ENCODE assay signal across 8 cellular contexts in genomic region chr22:20430101-20430640, GRCh38. TPM values are rescaled to one million over a fixed set of nuclear protein-coding genes. Genes with fewer than 3 reads are reported as not detected.
DNase-seq lines count a peak whose midpoint lies in the region; ATAC-seq and TF ChIP-seq lines count a peak whose summit lies in the region.

No MANE protein-coding gene starts in this region.

- no peak overlapping the region for H3K27ac ChIP-seq in thoracic aorta

- H3K9me3 ChIP-seq in thoracic aorta = no peaks in the 10 kb centered on the region

- no peak overlapping the region for H3K27ac Mint-ChIP-seq in activated naive CD4-positive, alpha-beta T cell treated with anti-CD3 and anti-CD28 coated beads for 36 hours
- no peak overlapping the region for H3K27ac Mint-ChIP-seq in activated CD8-positive, alpha-beta T cell treated with anti-CD3 and anti-CD28 coated beads for 36 hours
- H3K27ac Mint-ChIP-seq in immature natural killer cell = peak overlapping the region in 1 of 6 donors; percentile 57

- CTCF ChIA-PET in activated naive CD4-positive, alpha-beta T cell treated with anti-CD3 and anti-CD28 coated beads for 36 hours (lab: Charles Lee) = interaction anchor here (1.1 kb wide), 3 partner anchors 11 to 23 kb away, joined by 3 to 6 read pairs (median 3); no protein-coding TSS in a partner anchor
- CTCF ChIA-PET in activated CD8-positive, alpha-beta T cell treated with anti-CD3 and anti-CD28 coated beads for 36 hours (lab: Charles Lee) = interaction anchor here (1.0 to 3.8 kb wide), 3 partner anchors 12 to 111 kb away, joined by 4 to 25 read pairs (median 6); partner anchors contain the start of gene DGCR6L

- peaks cover 52% of the 10 kb centered on the region for H3K27me3 Mint-ChIP-seq in activated naive CD4-positive, alpha-beta T cell treated with anti-CD3 and anti-CD28 coated beads for 36 hours (ENCODE audit: low read depth)
- peaks cover 58% of the 10 kb centered on the region for H3K27me3 Mint-ChIP-seq in activated CD8-positive, alpha-beta T cell treated with anti-CD3 and anti-CD28 coated beads for 36 hours
- H3K27me3 Mint-ChIP-seq in immature natural killer cell (ENCODE audit: low read depth in 3 of 3) = peaks cover 4 to 30% (median 20%) of the 10 kb centered on the region in 3 donors

- POLR2A ChIA-PET in activated CD8-positive, alpha-beta T cell treated with anti-CD3 and anti-CD28 coated beads for 36 hours (lab: Charles Lee) = no interaction called here

- peak overlapping the region; percentile 74 for H3K4me3 Mint-ChIP-seq in activated naive CD4-positive, alpha-beta T cell treated with anti-CD3 and anti-CD28 coated beads for 36 hours
- H3K4me3 Mint-ChIP-seq in activated CD8-positive, alpha-beta T cell treated with anti-CD3 and anti-CD28 coated beads for 36 hours = peak overlapping the region; percentile 67
- H3K4me3 Mint-ChIP-seq in immature natural killer cell = peak overlapping the region; percentile 75 to 88 (median 84)

- intact Hi-C loops in activated naive CD4-positive, alpha-beta T cell treated with anti-CD3 and anti-CD28 coated beads for 36 hours (cut with micrococcal nuclease) = loop anchor here (1.0 kb wide), 2 partner anchors 26 to 66 kb away; no protein-coding TSS in a partner anchor
- intact Hi-C loops in activated CD8-positive, alpha-beta T cell treated with anti-CD3 and anti-CD28 coated beads for 36 hours (cut with micrococcal nuclease) = loop anchor here (10.0 kb wide), 1 partner anchor 65 kb away; the partner anchor contains the start of gene KLHL22

- ATAC-seq in activated CD8-positive, alpha-beta T cell treated with anti-CD3 and anti-CD28 coated beads for 36 hours = no peak
- ATAC-seq in thoracic aorta (ENCODE audit: insufficient number of reproducible peaks, low FRiP score, low read depth) (no peak), GM18909 (IDR thresholded peaks at IDR 0.05; ENCODE audit: poor library complexity, unreplicated experiment) (no peak)

- in situ Hi-C loops in KBM-7 (cut with MboI; ENCODE audit: low pct_unique_long_range_greater_than_20kb, low sequenced_read_pairs) = no loop called here

- peaks cover 0 to 21% of the 10 kb centered on the region in 2 donors for H3K4me1 ChIP-seq in thoracic aorta (ENCODE audit: control insufficient read depth in 1 of 2, low read depth in 2 of 2)

- H3K27me3 ChIP-seq in thoracic aorta (replicated peaks; ENCODE audit: insufficient read depth) = no peaks in the 10 kb centered on the region

- no peaks in the 10 kb centered on the region for H3K36me3 Mint-ChIP-seq in activated naive CD4-positive, alpha-beta T cell treated with anti-CD3 and anti-CD28 coated beads for 36 hours (ENCODE audit: low read depth)
- no peaks in the 10 kb centered on the region for H3K36me3 Mint-ChIP-seq in activated CD8-positive, alpha-beta T cell treated with anti-CD3 and anti-CD28 coated beads for 36 hours (ENCODE audit: low read depth)
- H3K36me3 Mint-ChIP-seq in immature natural killer cell = no peaks in the 10 kb centered on the region

- peaks cover 36% of the 10 kb centered on the region for H3K36me3 ChIP-seq in thoracic aorta

- H3K4me1 Mint-ChIP-seq in activated naive CD4-positive, alpha-beta T cell treated with anti-CD3 and anti-CD28 coated beads for 36 hours (ENCODE audit: low read depth) = peaks cover 16% of the 10 kb centered on the region
- peaks cover 12% of the 10 kb centered on the region for H3K4me1 Mint-ChIP-seq in activated CD8-positive, alpha-beta T cell treated with anti-CD3 and anti-CD28 coated beads for 36 hours (ENCODE audit: low read depth)
- H3K4me1 Mint-ChIP-seq in immature natural killer cell = peaks cover 7 to 18% of the 10 kb centered on the region in 2 donors

- TF ChIP-seq CTCF in activated CD8-positive, alpha-beta T cell treated with anti-CD3 and anti-CD28 coated beads for 36 hours (IDR thresholded peaks at IDR 0.05) = no peak
- no peak for TF ChIP-seq CTCF in thoracic aorta (IDR thresholded peaks at IDR 0.05)

- no peaks in the 10 kb centered on the region for H3K9me3 Mint-ChIP-seq in activated naive CD4-positive, alpha-beta T cell treated with anti-CD3 and anti-CD28 coated beads for 36 hours
- no peaks in the 10 kb centered on the region for H3K9me3 Mint-ChIP-seq in activated CD8-positive, alpha-beta T cell treated with anti-CD3 and anti-CD28 coated beads for 36 hours
- H3K9me3 Mint-ChIP-seq in immature natural killer cell = no peaks in the 10 kb centered on the region

- DNase-seq in activated naive CD4-positive, alpha-beta T cell treated with anti-CD3 and anti-CD28 coated beads for 36 hours = no peak
- no peak for DNase-seq in activated naive CD4-positive, alpha-beta T cell treated with anti-CD3 and anti-CD28 coated beads, Interleukin-2, amount 50 U/mL, for 16 hours
- DNase-seq in activated CD8-positive, alpha-beta T cell treated with anti-CD3 and anti-CD28 coated beads for 36 hours = no peak
- DNase-seq in immature natural killer cell = peak; percentile 37 to 48 (median 47)
- DNase-seq in thoracic aorta (ENCODE audit: low spot score) = no peak
- DNase-seq in KBM-7 = no peak
- no peak for DNase-seq in activated effector memory CD4-positive, alpha-beta T cell treated with anti-CD3 and anti-CD28 coated beads, Interleukin-2, amount 50 U/mL, for 16 hours

- H3K4me3 ChIP-seq in thoracic aorta = peak overlapping the region; percentile 58

RNA-seq across cellular contexts. Expression of gene SCARF2, which starts 7.5 kb away (rescaled TPM):
- total RNA-seq in activated naive CD4-positive, alpha-beta T cell treated with anti-CD3 and anti-CD28 coated beads for 36 hours = under 1 TPM; 0.21 to 0.30 TPM
- under 1 TPM; 0.20 to 0.27 TPM for total RNA-seq in activated CD8-positive, alpha-beta T cell treated with anti-CD3 and anti-CD28 coated beads for 36 hours
- polyA plus RNA-seq in immature natural killer cell = under 1 TPM in 1 of 3 donors, not detected in 2; 0.48 TPM
- total RNA-seq in thoracic aorta = 100 to 1,000 TPM in 1 of 2 donors, 10 to 100 TPM in 1; 49.4 to 108 TPM

RNA-seq across cellular contexts. Expression of gene ZNF74, which starts 36.2 kb away (rescaled TPM):
- total RNA-seq in activated naive CD4-positive, alpha-beta T cell treated with anti-CD3 and anti-CD28 coated beads for 36 hours = 1 to 10 TPM; 7.9 to 8.0 TPM
- total RNA-seq in activated CD8-positive, alpha-beta T cell treated with anti-CD3 and anti-CD28 coated beads for 36 hours = 10 to 100 TPM; 11.8 to 13.4 TPM
- 10 to 100 TPM in 1 of 3 donors, 1 to 10 TPM in 2; 2.0 to 16.8 (median 6.7) TPM for polyA plus RNA-seq in immature natural killer cell
- 10 to 100 TPM in 1 of 2 donors, 1 to 10 TPM in 1; 8.5 to 13.8 TPM for total RNA-seq in thoracic aorta

Comparison
In these comparisons a context has a peak if more than half of its experiments do, and no peak if none do; other contexts are left out.
1. DNase-seq: peak in immature natural killer cell (3 of 3); none in activated naive CD4-positive, alpha-beta T cell treated with anti-CD3 and anti-CD28 coated beads for 36 hours (single experiment), activated naive CD4-positive, alpha-beta T cell treated with anti-CD3 and anti-CD28 coated beads, Interleukin-2, amount 50 U/mL, for 16 hours (single experiment), activated CD8-positive, alpha-beta T cell treated with anti-CD3 and anti-CD28 coated beads for 36 hours (single experiment), thoracic aorta (single experiment), KBM-7 (single experiment) and activated effector memory CD4-positive, alpha-beta T cell treated with anti-CD3 and anti-CD28 coated beads, Interleukin-2, amount 50 U/mL, for 16 hours (single experiment).
2. RNA of gene SCARF2, which starts 7.5 kb away (total RNA-seq): 49.4 to 108 TPM in thoracic aorta; 0.21 to 0.30 TPM in activated naive CD4-positive, alpha-beta T cell treated with anti-CD3 and anti-CD28 coated beads for 36 hours and 0.20 to 0.27 TPM in activated CD8-positive, alpha-beta T cell treated with anti-CD3 and anti-CD28 coated beads for 36 hours; every median in the first group is over 10 times any median in the second.
3. Peak in every context shown above with its lines, with median percentiles within 50 percentile points of each other: H3K4me3 Mint-ChIP-seq.